Comparison of ENCODE assay signal across 8 cellular contexts in the genomic region with DNA sequence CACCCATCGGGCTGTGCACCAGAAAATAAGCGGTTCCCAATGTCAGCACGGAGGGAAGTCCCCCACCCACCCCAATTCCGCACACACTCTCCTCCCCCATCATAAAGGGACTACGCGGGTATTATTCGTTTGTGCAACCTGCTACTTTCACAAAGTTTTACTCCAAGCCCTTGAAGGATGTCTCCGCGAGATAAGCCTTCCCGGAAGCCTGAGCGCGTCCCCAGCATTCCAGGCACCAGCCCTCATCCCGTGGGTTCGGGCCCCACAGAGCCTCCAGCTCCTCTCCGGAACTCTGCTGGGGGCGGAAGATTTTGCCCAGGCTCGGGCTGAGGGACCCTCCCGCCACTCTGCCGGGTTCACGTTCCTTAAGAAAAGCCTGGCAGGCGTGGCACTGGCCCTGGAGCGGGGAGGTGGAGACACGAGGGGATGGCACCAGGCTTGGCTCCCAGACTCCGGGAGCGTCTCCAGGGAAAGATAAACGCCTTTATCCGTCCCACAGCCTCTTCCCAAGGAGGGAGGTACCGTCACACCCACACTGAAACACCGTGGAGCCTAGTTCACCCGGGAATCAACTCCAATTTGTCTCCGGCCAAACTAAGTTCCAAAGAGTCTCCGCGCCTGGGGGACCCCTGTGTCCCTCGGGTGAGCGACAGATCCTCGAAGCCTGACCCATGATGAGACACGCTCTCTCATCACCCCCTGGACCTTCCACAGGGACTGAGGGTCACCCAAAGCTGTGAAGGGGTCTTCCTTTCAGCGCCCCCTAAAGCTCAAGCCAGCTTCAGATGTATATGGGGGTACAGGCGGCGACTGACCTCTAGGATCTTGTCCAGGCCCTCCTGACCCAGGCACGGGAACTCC. TPM values are rescaled to one million over a fixed set of nuclear protein-coding genes. Genes with fewer than 3 reads are reported as not detected.
DNase-seq lines count a peak whose midpoint lies in the region; ATAC-seq and TF ChIP-seq lines count a peak whose summit lies in the region.

No MANE protein-coding gene starts in this region.

- CTCF ChIA-PET in Calu3 (lab: Charles Lee), result interaction anchor here (1.1 to 1.5 kb wide), 5 partner anchors 9 to 75 kb away, joined by 3 to 6 read pairs (median 3); no protein-coding TSS in a partner anchor

- peaks cover 51% of the 10 kb centered on the region for H3K4me1 Mint-ChIP-seq in Calu3 (ENCODE audit: low read depth, unreplicated experiment)

- no peaks in the 10 kb centered on the region for H3K9me3 ChIP-seq in right atrium auricular region

- intact Hi-C loops in Calu3 (cut with micrococcal nuclease; ENCODE audit: unreplicated experiment), result loop anchor here (5.0 kb wide), 1 partner anchor 41 kb away; no protein-coding TSS in a partner anchor

- no peak overlapping the region for H3K27ac ChIP-seq in right atrium auricular region
- H3K27ac ChIP-seq in foreskin keratinocyte, result no peak overlapping the region

- H3K4me1 ChIP-seq in right atrium auricular region (peaks cover 0 to 15% of the 10 kb centered on the region in 2 donors), foreskin keratinocyte (no peaks in the 10 kb centered on the region)

- peak overlapping the region; percentile 69 for H3K4me3 Mint-ChIP-seq in Calu3 (ENCODE audit: low read depth, unreplicated experiment)

- no peak for ATAC-seq in HG03460 (IDR thresholded peaks at IDR 0.05; ENCODE audit: unreplicated experiment)
- no peak for ATAC-seq in foreskin keratinocyte

- DNase-seq in Calu3 (no peak), right atrium auricular region (ENCODE audit: low spot score) (no peak), foreskin keratinocyte (no peak), amygdala (lab: John Stamatoyannopoulos, UW) (no peak)
- DNase-seq in activated CD4-positive, alpha-beta T cell treated with anti-CD3 and anti-CD28 coated beads for 48 hours, result peak; percentile 63
- peak; percentile 75 for DNase-seq in stimulated activated CD4-positive, alpha-beta T cell treated with anti-CD3 and anti-CD28 coated beads, Interleukin-15, amount 100 ng/mL, for 24 hours
- no peak for DNase-seq in effector CD4-positive, alpha-beta T cell

- TF ChIP-seq CTCF in Calu3 (IDR thresholded peaks at IDR 0.05; ENCODE audit: unreplicated experiment) (no peak), right atrium auricular region (IDR thresholded peaks at IDR 0.05) (no peak), foreskin keratinocyte (conservative IDR thresholded peaks at IDR 0.05) (no peak)

- H3K27me3 Mint-ChIP-seq in Calu3 (ENCODE audit: unreplicated experiment), result no peaks in the 10 kb centered on the region

- no peaks in the 10 kb centered on the region for H3K9me3 Mint-ChIP-seq in Calu3 (ENCODE audit: low read depth, unreplicated experiment)

- peaks cover 62% of the 10 kb centered on the region for H3K36me3 Mint-ChIP-seq in Calu3 (ENCODE audit: insufficient read depth, unreplicated experiment)

- BruUV-seq in Calu3 (replicated peaks; lab: Mats Ljungman, UMichigan), result no TSS peak

- no peaks in the 10 kb centered on the region for H3K36me3 ChIP-seq in right atrium auricular region

- H3K27ac Mint-ChIP-seq in Calu3 (ENCODE audit: unreplicated experiment), result peak overlapping the region; percentile 1

- peaks cover 4 to 8% of the 10 kb centered on the region in 2 donors for H3K27me3 ChIP-seq in right atrium auricular region
- H3K27me3 ChIP-seq in foreskin keratinocyte, result peaks cover 38% of the 10 kb centered on the region

- H3K4me3 ChIP-seq in right atrium auricular region, result peak overlapping the region; percentile 31 to 52

RNA-seq across cellular contexts. Expression of gene KCNK5, which starts 0.9 kb away (rescaled TPM):
- total RNA-seq in Calu3 (2022), result 62.4 and 77.5 TPM in 2 replicates
- total RNA-seq in right atrium auricular region, result 1 to 10 TPM; 1.1 to 2.0 TPM
- 0.04 TPM in 1 of 2 replicates, not detected in the other for total RNA-seq in foreskin keratinocyte
- polyA plus RNA-seq in foreskin keratinocyte, result 0.02 TPM in 2 replicates

Comparison
In these comparisons a context has a peak if more than half of its experiments do, and no peak if none do; other contexts are left out.
1. DNase-seq: peak in activated CD4-positive, alpha-beta T cell treated with anti-CD3 and anti-CD28 coated beads for 48 hours (single experiment) and stimulated activated CD4-positive, alpha-beta T cell treated with anti-CD3 and anti-CD28 coated beads, Interleukin-15, amount 100 ng/mL, for 24 hours (single experiment); none in Calu3 (single experiment), right atrium auricular region (single experiment), effector CD4-positive, alpha-beta T cell (single experiment), foreskin keratinocyte (0 of 2) and amygdala (0 of 56).
2. RNA of gene KCNK5, which starts 0.9 kb away (total RNA-seq): 62.4 to 77.5 TPM in Calu3; 1.1 to 2.0 TPM in right atrium auricular region and 0.04 TPM in foreskin keratinocyte; every median in the first group is over 10 times any median in the second.